8 cellular contexts compared by ENCODE assay signal in genomic region chr13:30465541-30466357, GRCh38. TPM values are rescaled to one million over a fixed set of nuclear protein-coding genes. Genes with fewer than 3 reads are reported as not detected.
DNase-seq lines count a peak whose midpoint lies in the region; ATAC-seq and TF ChIP-seq lines count a peak whose summit lies in the region.

HMGB1 (minus strand) TSS chr13:30465936; CDS start chr13:30463680, 2,256 bp downstream.

- peak within 1 kb of the TSS; percentile 97 for H3K27ac ChIP-seq in CD8-positive, alpha-beta T cell (ENCODE audit: low read depth, low read length)
- H3K27ac ChIP-seq in lower lobe of right lung: peak within 1 kb of the TSS; percentile 100

- peak within 1 kb of the TSS; percentile 99 for H3K27ac Mint-ChIP-seq in CD8-positive, alpha-beta T cell

- H3K36me3 ChIP-seq in CD8-positive, alpha-beta T cell (ENCODE audit: insufficient read depth, low read length): peaks cover 13% of the 10 kb centered on the region
- H3K36me3 ChIP-seq in lower lobe of right lung: peaks cover 23% of the 10 kb centered on the region

- no peaks in the 10 kb centered on the region for H3K9me3 ChIP-seq in CD8-positive, alpha-beta T cell (ENCODE audit: low read length)
- no peaks in the 10 kb centered on the region for H3K9me3 ChIP-seq in lower lobe of right lung

- H3K36me3 Mint-ChIP-seq in CD8-positive, alpha-beta T cell: peaks cover 29% of the 10 kb centered on the region

- CTCF ChIA-PET in CD8-positive, alpha-beta T cell (lab: Charles Lee): interaction anchor here (0.7 to 1.0 kb wide), 2 partner anchors 150 to 334 kb away, joined by 3 read pairs; no protein-coding TSS in a partner anchor

- intact Hi-C loops in CD8-positive, alpha-beta T cell (cut with DNase I, micrococcal nuclease): loop anchor here (1.0 to 10.0 kb wide), 19 partner anchors 45 to 873 kb away; partner anchors contain the start of genes KATNAL1 (in 2 of the 2), UBL3 (in 2 of the 2), ALOX5AP (in 1 of the 2) and HSPH1 (in 1 of the 2)
- intact Hi-C loops in lower lobe of right lung (cut with DNase I): no loop called here

- peak within 1 kb of the TSS; percentile 95 for H3K4me3 Mint-ChIP-seq in CD8-positive, alpha-beta T cell

- H3K4me1 Mint-ChIP-seq in CD8-positive, alpha-beta T cell (ENCODE audit: low read depth): peaks cover 27% of the 10 kb centered on the region

- H3K9me3 Mint-ChIP-seq in CD8-positive, alpha-beta T cell: no peaks in the 10 kb centered on the region

- peak within 1 kb of the TSS; percentile 97 for H3K4me3 ChIP-seq in CD8-positive, alpha-beta T cell (ENCODE audit: low read depth, low read length)
- peak within 1 kb of the TSS; percentile 76 for H3K4me3 ChIP-seq in lower lobe of right lung

- ATAC-seq in CD8-positive, alpha-beta T cell: peak; percentile 85
- ATAC-seq in GM19467 (IDR thresholded peaks at IDR 0.05; ENCODE audit: unreplicated experiment) (peak; percentile 78), lower lobe of right lung (peak; percentile 97 to 98)

- H3K27me3 Mint-ChIP-seq in CD8-positive, alpha-beta T cell (ENCODE audit: low read depth): no peaks in the 10 kb centered on the region

- no peaks in the 10 kb centered on the region for H3K27me3 ChIP-seq in CD8-positive, alpha-beta T cell (ENCODE audit: insufficient read depth, low read length)
- H3K27me3 ChIP-seq in lower lobe of right lung (ENCODE audit: low read depth): no peaks in the 10 kb centered on the region

- TF ChIP-seq CTCF in CD8-positive, alpha-beta T cell (IDR thresholded peaks at IDR 0.05): no peak
- TF ChIP-seq CTCF in lower lobe of right lung (IDR thresholded peaks at IDR 0.05): no peak

- peaks cover 26% of the 10 kb centered on the region for H3K4me1 ChIP-seq in CD8-positive, alpha-beta T cell (ENCODE audit: insufficient read depth, low read length)
- H3K4me1 ChIP-seq in lower lobe of right lung: peaks cover 34% of the 10 kb centered on the region

- peak; percentile 93 to 98 (median 94) for DNase-seq in CD8-positive, alpha-beta T cell
- DNase-seq in HS-27A (ENCODE audit: low read depth) (peak; percentile 89), NK-92 (lab: John Stamatoyannopoulos, UW; ENCODE audit: unreplicated experiment) (peak; percentile 98), lower lobe of right lung (peak; percentile 99)
- peak; percentile 89 to 96 for DNase-seq in activated CD8-positive, alpha-beta memory T cell treated with anti-CD3 and anti-CD28 coated beads for 1 hour (ENCODE audit: extremely low read depth in 1 of 2, low read depth in 1 of 2)
- DNase-seq in effector CD4-positive, alpha-beta T cell: peak; percentile 97
- peak; percentile 91 to 95 (median 95) for DNase-seq in stimulated activated CD4-positive, alpha-beta T cell treated with anti-CD3 and anti-CD28 coated beads, TNF-alpha, amount 100 ng/mL, for 24 hours (ENCODE audit: low read depth in 3 of 3)

- POLR2A ChIA-PET in CD8-positive, alpha-beta T cell (lab: Charles Lee): interaction anchor here (0.8 to 3.7 kb wide), 14 partner anchors 10 to 616 kb away, joined by 3 to 48 read pairs (median 5); partner anchors contain the start of genes KATNAL1, UBL3 and USPL1

RNA-seq across cellular contexts. Expression of gene HMGB1, which starts in this region (rescaled TPM):
- 100 to 1,000 TPM; 445 to 453 TPM for total RNA-seq in CD8-positive, alpha-beta T cell
- total RNA-seq in lower lobe of right lung: 221 TPM

Comparison
In these comparisons a context has a peak if more than half of its experiments do, and no peak if none do; other contexts are left out.
1. Peak in every context shown above with its lines: DNase-seq, ATAC-seq, H3K4me3 ChIP-seq and H3K27ac ChIP-seq.